In the genomic region with DNA sequence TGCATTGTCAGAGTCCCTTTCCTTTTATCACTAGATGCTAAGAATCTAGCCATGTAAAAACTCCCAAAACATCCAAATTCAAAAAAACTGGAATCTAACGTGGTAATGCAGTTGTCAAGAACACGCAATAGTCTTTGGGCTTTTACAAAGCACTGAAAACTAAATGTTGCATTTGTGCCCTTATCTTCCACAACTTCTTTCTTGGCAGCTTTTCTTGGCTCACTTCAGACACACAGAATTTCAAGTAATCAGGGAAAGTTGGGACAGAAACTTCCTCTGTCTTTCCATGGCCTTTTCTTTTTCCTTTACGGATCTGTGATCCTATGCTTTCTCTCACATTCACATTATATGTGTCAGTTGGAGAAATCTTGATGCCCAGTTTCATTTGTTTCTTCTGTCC, we compare ENCODE assay signal across 12 cellular contexts.
DNase-seq lines count a peak whose midpoint lies in the region; ATAC-seq and TF ChIP-seq lines count a peak whose summit lies in the region.
"Had no signal": no experiment of that assay in that cellular context is flagged by ENCODE, and none has a peak within 500 bp of the region (broad histone marks: within the 10 kb centered on the region; RNA-seq: fewer than 3 reads in every experiment).

No MANE protein-coding gene starts in this region.

- TF ChIP-seq CTCF in AG10803 (conservative IDR thresholded peaks at IDR 0.05; ENCODE audit: low read length): no peak
- no peak for TF ChIP-seq CTCF in colonic mucosa (IDR thresholded peaks at IDR 0.05)
- TF ChIP-seq CTCF in left lung (IDR thresholded peaks at IDR 0.05): no peak

- no peak overlapping the region for H3K27ac Mint-ChIP-seq in CD8-positive, alpha-beta memory T cell

- H3K27ac ChIP-seq in colonic mucosa (peak overlapping the region; percentile 57), left lung (peak overlapping the region; percentile 80 to 81), skeletal muscle tissue (ENCODE audit: low read depth, low read length) (peak overlapping the region; percentile 94)
- H3K27ac ChIP-seq in CD8-positive, alpha-beta memory T cell (ENCODE audit: low read depth, low read length): no peak overlapping the region

- H3K27me3 Mint-ChIP-seq in CD8-positive, alpha-beta memory T cell: no peaks in the 10 kb centered on the region

- H3K9me3 ChIP-seq in colonic mucosa (no peaks in the 10 kb centered on the region), left lung (no peaks in the 10 kb centered on the region), skeletal muscle tissue (ENCODE audit: control insufficient read depth in 3 of 3, low read length in 3 of 3) (no peaks in the 10 kb centered on the region)
- no peaks in the 10 kb centered on the region for H3K9me3 ChIP-seq in CD8-positive, alpha-beta memory T cell (ENCODE audit: low read length)

- H3K4me3 ChIP-seq in AG10803 (ENCODE audit: low read length) (no peak overlapping the region), colonic mucosa (no peak overlapping the region), left lung (no peak overlapping the region), skeletal muscle tissue (ENCODE audit: low read length in 3 of 3) (peak overlapping the region in 1 of 3 donors; percentile 44)
- no peak overlapping the region for H3K4me3 ChIP-seq in CD8-positive, alpha-beta memory T cell (ENCODE audit: low read length)

- H3K4me1 Mint-ChIP-seq in CD8-positive, alpha-beta memory T cell: no peaks in the 10 kb centered on the region

- no peak overlapping the region for H3K4me3 Mint-ChIP-seq in CD8-positive, alpha-beta memory T cell

- no peaks in the 10 kb centered on the region for H3K27me3 ChIP-seq in colonic mucosa
- no peaks in the 10 kb centered on the region for H3K27me3 ChIP-seq in left lung
- no peaks in the 10 kb centered on the region for H3K27me3 ChIP-seq in skeletal muscle tissue (ENCODE audit: control insufficient read depth in 3 of 3, insufficient read depth in 3 of 3, low read length in 3 of 3)
- H3K27me3 ChIP-seq in CD8-positive, alpha-beta memory T cell (ENCODE audit: insufficient read depth, low read length, poor library complexity, severe bottlenecking): no peaks in the 10 kb centered on the region

- no peaks in the 10 kb centered on the region for H3K36me3 Mint-ChIP-seq in CD8-positive, alpha-beta memory T cell

- DNase-seq in AG10803 (ENCODE audit: low read depth): peak; percentile 61
- no peak for DNase-seq in colonic mucosa
- no peak for DNase-seq in left lung
- DNase-seq in activated CD4-positive, alpha-beta T cell treated with anti-CD3 and anti-CD28 coated beads for 4 hours: no peak
- DNase-seq in CD8-positive, alpha-beta memory T cell: no peak
- no peak for DNase-seq in HPDE6-E6E7 (ENCODE audit: extremely low spot score)
- DNase-seq: activated CD4-positive, alpha-beta T cell treated with anti-CD3 and anti-CD28 coated beads, Interleukin-2, amount 50 U/mL, for 1 hour; activated effector memory CD4-positive, alpha-beta T cell treated with Interleukin-2 at 50 U/mL for 16 hours; NCI-H1092; OCI-M1 had no signal

- CTCF ChIA-PET in CD8-positive, alpha-beta memory T cell (lab: Charles Lee): no interaction called here

- ATAC-seq in left lung: peak; percentile 7
- no peak for ATAC-seq in GM21526 (IDR thresholded peaks at IDR 0.05; ENCODE audit: low FRiP score, unreplicated experiment)

- POLR2A ChIA-PET in CD8-positive, alpha-beta memory T cell (lab: Charles Lee): no interaction called here

- no peaks in the 10 kb centered on the region for H3K4me1 ChIP-seq in colonic mucosa
- H3K4me1 ChIP-seq in left lung: peaks cover 21 to 31% of the 10 kb centered on the region in 2 donors
- peaks cover 17 to 22% (median 18%) of the 10 kb centered on the region in 3 donors for H3K4me1 ChIP-seq in skeletal muscle tissue (ENCODE audit: control insufficient read depth in 3 of 3, insufficient read depth in 3 of 3, low read length in 3 of 3)
- no peaks in the 10 kb centered on the region for H3K4me1 ChIP-seq in CD8-positive, alpha-beta memory T cell (ENCODE audit: insufficient read depth, low read length)

- intact Hi-C loops in colonic mucosa (cut with DNase I): no loop called here
- intact Hi-C loops in left lung (cut with DNase I): no loop called here

- no peaks in the 10 kb centered on the region for H3K9me3 Mint-ChIP-seq in CD8-positive, alpha-beta memory T cell

- H3K9ac ChIP-seq in colonic mucosa (ENCODE audit: low read depth in 2 of 2, low read length in 2 of 2) (no peak overlapping the region), skeletal muscle tissue (ENCODE audit: low read depth in 1 of 3, low read length in 3 of 3) (peak overlapping the region in 1 of 3 donors; percentile 18)

- H3K36me3 ChIP-seq in colonic mucosa: no peaks in the 10 kb centered on the region
- H3K36me3 ChIP-seq in left lung: no peaks in the 10 kb centered on the region
- H3K36me3 ChIP-seq in skeletal muscle tissue (ENCODE audit: control insufficient read depth in 3 of 3, insufficient read depth in 3 of 3, low read length in 3 of 3): no peaks in the 10 kb centered on the region
- no peaks in the 10 kb centered on the region for H3K36me3 ChIP-seq in CD8-positive, alpha-beta memory T cell (ENCODE audit: insufficient read depth, low read length)
